Comparison of ENCODE assay signal across 8 cellular contexts in genomic region chr3:150407051-150407817, GRCh38. TPM values are rescaled to one million over a fixed set of nuclear protein-coding genes. Genes with fewer than 3 reads are reported as not detected.
DNase-seq lines count a peak whose midpoint lies in the region; ATAC-seq, FAIRE-seq and TF ChIP-seq lines count a peak whose summit lies in the region.

No MANE protein-coding gene starts in this region.

- peak overlapping the region; percentile 41 for H2AFZ ChIP-seq in endothelial cell of umbilical vein (ENCODE audit: low read depth, low read length)

- ATAC-seq in RWPE2 (ENCODE audit: low read depth) (no peak), GM18517 (IDR thresholded peaks at IDR 0.05; ENCODE audit: unreplicated experiment) (no peak), GM19395 (IDR thresholded peaks at IDR 0.05; ENCODE audit: unreplicated experiment) (no peak)

- peak overlapping the region; percentile 96 for H3K4me3 Mint-ChIP-seq in activated T-cell treated with anti-CD3 and anti-CD28 coated beads, Interleukin-2, amount 50 U/mL, for 24 hours

- dilution Hi-C loops in endothelial cell of umbilical vein (cut with MboI; ENCODE audit: extremely low pct_ligation_motif_present, low sequenced_read_pairs) = loop anchor here (25.0 kb wide), 1 partner anchor 170 kb away; no protein-coding TSS in a partner anchor

- TF ChIP-seq CTCF in RWPE2 (IDR thresholded peaks at IDR 0.05; ENCODE audit: poor library complexity, severe bottlenecking) = no peak
- no peak for TF ChIP-seq CTCF in endothelial cell of umbilical vein (IDR thresholded peaks at IDR 0.05; ENCODE audit: extremely low read depth in 1 of 2, insufficient read depth in 1 of 2, low read depth in 1 of 2, low read length in 2 of 2)
- TF ChIP-seq CTCF in neutrophil (IDR thresholded peaks at IDR 0.05) = no peak

- DNase-seq in activated T-cell treated with anti-CD3 and anti-CD28 coated beads, Interleukin-2, amount 50 U/mL, for 24 hours = no peak
- DNase-seq in activated T-cell treated with anti-CD3 and anti-CD28 coated beads for 4 hours (no peak), RWPE2 (ENCODE audit: low spot score) (no peak), endothelial cell of umbilical vein (ENCODE audit: low read depth, low spot score) (no peak), NCI-H1436 (lab: John Stamatoyannopoulos, UW) (no peak)

- H3K27ac ChIP-seq in RWPE2 (ENCODE audit: poor library complexity, severe bottlenecking) (peak overlapping the region; percentile 93), endothelial cell of umbilical vein (ENCODE audit: insufficient read depth, low read depth, low read length) (peak overlapping the region; percentile 100), neutrophil (peak overlapping the region; percentile 94)

- CTCF ChIA-PET in endothelial cell of umbilical vein (lab: Charles Lee) = interaction anchor here (0.8 to 10.0 kb wide), 8 partner anchors 10 to 179 kb away, joined by 3 to 219 read pairs (median 6); no protein-coding TSS in a partner anchor

- H3K4me3 ChIP-seq in RWPE2 (ENCODE audit: severe bottlenecking) = peak overlapping the region; percentile 91
- H3K4me3 ChIP-seq in endothelial cell of umbilical vein (replicated peaks in 1 of 3; ENCODE audit: insufficient read depth in 1 of 3, low read depth in 1 of 3, low read length in 3 of 3) = peak overlapping the region; percentile 36 to 81 (median 51)
- peak overlapping the region; percentile 71 to 74 for H3K4me3 ChIP-seq in neutrophil (ENCODE audit: low read depth in 1 of 2, low read length in 1 of 2)

- peak overlapping the region; percentile 96 for H3K4me2 ChIP-seq in endothelial cell of umbilical vein (ENCODE audit: insufficient read depth, low read length)

- H3K4me1 ChIP-seq in RWPE2 (ENCODE audit: insufficient read depth, poor library complexity, severe bottlenecking) = peaks cover 25% of the 10 kb centered on the region
- peaks cover 9% of the 10 kb centered on the region for H3K4me1 ChIP-seq in endothelial cell of umbilical vein (ENCODE audit: control insufficient read depth, extremely low read depth, insufficient read depth, low read length)
- peaks cover 26 to 35% of the 10 kb centered on the region in 2 experiments for H3K4me1 ChIP-seq in neutrophil (ENCODE audit: control insufficient read depth in 1 of 2, insufficient read depth in 1 of 2, low read depth in 1 of 2, low read length in 1 of 2)

- peak; percentile 51 for TF ChIP-seq POLR2A in endothelial cell of umbilical vein (IDR thresholded peaks at IDR 0.05; ENCODE audit: low read depth, low read length)

- FAIRE-seq in endothelial cell of umbilical vein (lab: Jason Lieb, UNC) = peak; percentile 33

- H3K27me3 Mint-ChIP-seq in activated T-cell treated with anti-CD3 and anti-CD28 coated beads, Interleukin-2, amount 50 U/mL, for 24 hours = no peaks in the 10 kb centered on the region

- POLR2A ChIA-PET in endothelial cell of umbilical vein (lab: Charles Lee) = no interaction called here

- peaks cover 33% of the 10 kb centered on the region for H3K79me2 ChIP-seq in endothelial cell of umbilical vein (ENCODE audit: control insufficient read depth, insufficient read depth, low read length)

- peaks cover 9% of the 10 kb centered on the region for H4K20me1 ChIP-seq in endothelial cell of umbilical vein (replicated peaks; ENCODE audit: control insufficient read depth, extremely low read depth, insufficient read depth, low read length)

- H3K9me3 ChIP-seq in RWPE2 (ENCODE audit: severe bottlenecking) = no peaks in the 10 kb centered on the region
- no peaks in the 10 kb centered on the region for H3K9me3 ChIP-seq in endothelial cell of umbilical vein (replicated peaks; ENCODE audit: control insufficient read depth, insufficient read depth, low read length)
- no peaks in the 10 kb centered on the region for H3K9me3 ChIP-seq in neutrophil

- intact Hi-C loops in endothelial cell of umbilical vein (cut with micrococcal nuclease) = loop anchor here (1.0 to 5.0 kb wide), 3 partner anchors 18 to 195 kb away; partner anchors contain the start of gene SELENOT

- peak overlapping the region; percentile 96 for H3K9ac ChIP-seq in endothelial cell of umbilical vein (replicated peaks; ENCODE audit: extremely low read depth, insufficient read depth, low read length)

- H3K27me3 ChIP-seq in RWPE2 (ENCODE audit: insufficient read depth, poor library complexity, severe bottlenecking) = no peaks in the 10 kb centered on the region
- no peaks in the 10 kb centered on the region for H3K27me3 ChIP-seq in endothelial cell of umbilical vein (ENCODE audit: control insufficient read depth in 2 of 2, insufficient read depth in 2 of 2, low read length in 2 of 2)
- no peaks in the 10 kb centered on the region for H3K27me3 ChIP-seq in neutrophil

- peaks cover 22% of the 10 kb centered on the region for H3K36me3 ChIP-seq in RWPE2 (ENCODE audit: low read depth)
- no peaks in the 10 kb centered on the region for H3K36me3 ChIP-seq in endothelial cell of umbilical vein (ENCODE audit: control insufficient read depth in 2 of 2, extremely low read depth in 1 of 2, insufficient read depth in 2 of 2, low read length in 2 of 2)
- H3K36me3 ChIP-seq in neutrophil = no peaks in the 10 kb centered on the region

- BruUV-seq in endothelial cell of umbilical vein (replicated peaks; lab: Mats Ljungman, UMichigan) = TSS peak; percentile 66

- H3K9me1 ChIP-seq in endothelial cell of umbilical vein (replicated peaks; ENCODE audit: control insufficient read depth, extremely low read depth, insufficient read depth, low read length) = no peaks in the 10 kb centered on the region

- no peaks in the 10 kb centered on the region for H3K9me3 Mint-ChIP-seq in activated T-cell treated with anti-CD3 and anti-CD28 coated beads, Interleukin-2, amount 50 U/mL, for 24 hours

- peaks cover 20% of the 10 kb centered on the region for H3K4me1 Mint-ChIP-seq in activated T-cell treated with anti-CD3 and anti-CD28 coated beads, Interleukin-2, amount 50 U/mL, for 24 hours (ENCODE audit: low read depth)

- peaks cover 23% of the 10 kb centered on the region for H3K36me3 Mint-ChIP-seq in activated T-cell treated with anti-CD3 and anti-CD28 coated beads, Interleukin-2, amount 50 U/mL, for 24 hours (ENCODE audit: low read depth)

- H3K27ac Mint-ChIP-seq in activated T-cell treated with anti-CD3 and anti-CD28 coated beads, Interleukin-2, amount 50 U/mL, for 24 hours = peak overlapping the region; percentile 96

TF ChIP-seq in endothelial cell of umbilical vein, 7 proteins besides CTCF, POLR2A, EP300 and RAD21:
- TF ChIP-seq FOS (IDR thresholded peaks at IDR 0.05; ENCODE audit: borderline replicate concordance, insufficient read depth, low read length) (no peak), MYC (IDR thresholded peaks at IDR 0.05; ENCODE audit: low read depth, low read length) (no peak), EZH2 (IDR thresholded peaks at IDR 0.05; ENCODE audit: borderline replicate concordance, low read depth, low read length, severe bottlenecking) (no peak), MAX (IDR thresholded peaks at IDR 0.05; ENCODE audit: insufficient read depth, insufficient read length) (no peak), JUN (IDR thresholded peaks at IDR 0.05; ENCODE audit: borderline replicate concordance, insufficient read depth, insufficient read length, low read depth) (no peak), GATA2 (IDR thresholded peaks at IDR 0.05; ENCODE audit: insufficient read depth, insufficient read length, low read depth, low read length) (no peak), POLR2AphosphoS5 (IDR thresholded peaks at IDR 0.05; ENCODE audit: insufficient read depth, low read depth, low read length) (no peak)

RNA-seq across cellular contexts. Expression of gene TSC22D2, which starts 0.9 kb away (rescaled TPM):
- 43.9 and 50.9 TPM in 2 replicates for total RNA-seq in endothelial cell of umbilical vein
- polyA plus RNA-seq in endothelial cell of umbilical vein = 5.9 and 7.6 TPM in 2 replicates
- 11.3 and 11.7 TPM in 2 replicates for polyA plus RNA-seq in endothelial cell of umbilical vein (2011; cell fraction: cytosol; rRNA removed)
- 45.7 and 53.1 TPM in 2 replicates for polyA plus RNA-seq in endothelial cell of umbilical vein (2011; cell fraction: nucleus; rRNA removed)
- polyA plus RNA-seq in endothelial cell of umbilical vein (2012) = 22.3 and 30.9 TPM in 2 replicates
- 23.5 and 31.4 TPM in 2 replicates for polyA minus RNA-seq in endothelial cell of umbilical vein
- 22.4 TPM for polyA minus RNA-seq in endothelial cell of umbilical vein (2011; cell fraction: cytosol; rRNA and poly(A)+ RNA removed)
- polyA minus RNA-seq in endothelial cell of umbilical vein (2011; cell fraction: nucleus; rRNA and poly(A)+ RNA removed) = 135 and 141 TPM in 2 replicates
